ENCODE assay signal across 22 cellular contexts in genomic region chr12:102463659-102464249, GRCh38. TPM values are rescaled to one million over a fixed set of nuclear protein-coding genes. Genes with fewer than 3 reads are reported as not detected.
A peak's percentile ranks its signal among the peaks of the same experiment; 100 is the strongest.
DNase-seq lines count a peak whose midpoint lies in the region; ATAC-seq, FAIRE-seq and TF ChIP-seq lines count a peak whose summit lies in the region.
"Had no signal": no experiment of that assay in that cellular context is flagged by ENCODE, and none has a peak within 500 bp of the region (broad histone marks: within the 10 kb centered on the region; RNA-seq: fewer than 3 reads in every experiment).

No MANE protein-coding gene starts in this region.

- H3K4me3 Mint-ChIP-seq in stimulated activated effector memory CD8-positive, alpha-beta T cell treated with anti-CD3 and anti-CD28 coated beads, Interleukin-12 subunit alpha, Interleukin-12 subunit beta, amount 100 ng/mL, for 72 hours: no peak overlapping the region
- H3K4me3 Mint-ChIP-seq: CD4-positive, alpha-beta T cell had no signal

- CTCF ChIA-PET in IMR-90 (lab: Yijun Ruan, JAX): interaction anchor here (0.6 kb wide), 2 partner anchors 162 to 546 kb away, joined by 3 read pairs; no protein-coding TSS in a partner anchor

- no peak overlapping the region for H3K56ac ChIP-seq in IMR-90 (ENCODE audit: extremely low read depth, insufficient read depth, low read length)

- no peaks in the 10 kb centered on the region for H3K79me1 ChIP-seq in IMR-90 (ENCODE audit: low read depth in 1 of 2, low read length in 2 of 2)

- FAIRE-seq in GM12891 (lab: Jason Lieb, UNC): no peak

- in situ Hi-C loops in IMR-90 (cut with MboI; ENCODE audit: low sequenced_read_pairs): no loop called here

- no peaks in the 10 kb centered on the region for H4K20me1 ChIP-seq in IMR-90 (ENCODE audit: insufficient read depth, low read length)

- 0 out of 2 replicates have a peak overlapping the region, but pooled peaks have one; percentile 30 for H2BK20ac ChIP-seq in IMR-90 (ENCODE audit: low read depth, low read length)

- H2AFZ ChIP-seq in IMR-90 (replicated peaks; ENCODE audit: low read length, poor library complexity): no peak overlapping the region

- H3K9me3 ChIP-seq in IMR-90 (ENCODE audit: control insufficient read depth, insufficient read depth, low read length): no peaks in the 10 kb centered on the region
- H3K9me3 ChIP-seq in right atrium auricular region: no peaks in the 10 kb centered on the region
- no peaks in the 10 kb centered on the region for H3K9me3 ChIP-seq in psoas muscle
- H3K9me3 ChIP-seq: BE2C, HAP-1, SJSA1 had no signal

- H2BK120ac ChIP-seq in IMR-90 (ENCODE audit: low read depth, low read length): no peak overlapping the region

- TF ChIP-seq RAD21 in IMR-90 (IDR thresholded peaks at IDR 0.05; ENCODE audit: low read length): no peak

- H3K27me3 ChIP-seq in IMR-90 (ENCODE audit: control insufficient read depth, insufficient read depth, low read length) (no peaks in the 10 kb centered on the region), right atrium auricular region (no peaks in the 10 kb centered on the region), psoas muscle (ENCODE audit: insufficient read depth in 3 of 3, low read length in 2 of 3) (no peaks in the 10 kb centered on the region)
- H3K27me3 ChIP-seq: BE2C, SJSA1 had no signal

- H3K4ac ChIP-seq in IMR-90 (ENCODE audit: low read depth, low read length): no peak overlapping the region

- no TSS peak for BruUV-seq in IMR-90 (replicated peaks; lab: Mats Ljungman, UMichigan)

- H3K18ac ChIP-seq in IMR-90 (ENCODE audit: low read depth, low read length): peak overlapping the region; percentile 66

- no peak overlapping the region for H2AK9ac ChIP-seq in IMR-90 (replicated peaks; ENCODE audit: low read depth, low read length, poor library complexity)

- dilution Hi-C loops in IMR-90 (cut with HindIII; ENCODE audit: low sequenced_read_pairs, unreplicated experiment): no loop called here

- H3K14ac ChIP-seq in IMR-90 (replicated peaks; ENCODE audit: low read depth, low read length): no peak overlapping the region

- H3K9me1 ChIP-seq in IMR-90 (ENCODE audit: insufficient read depth, low read length): no peaks in the 10 kb centered on the region

- intact Hi-C loops in IMR-90 (cut with micrococcal nuclease): no loop called here
- intact Hi-C loops in psoas muscle (cut with DNase I): no loop called here

- ATAC-seq in IMR-90 (ENCODE audit: low read depth) (0 out of 2 replicates have a peak, but pooled peaks have one; percentile 12), psoas muscle (no peak)
- peak; percentile 46 for ATAC-seq in stimulated activated effector memory CD8-positive, alpha-beta T cell treated with anti-CD3 and anti-CD28 coated beads, Interleukin-12 subunit alpha, Interleukin-12 subunit beta, amount 100 ng/mL, for 72 hours

- DNase-seq in GM12891 (ENCODE audit: insufficient read length, low spot score): no peak
- DNase-seq in IMR-90: no peak
- no peak for DNase-seq in right atrium auricular region (ENCODE audit: low spot score)
- DNase-seq in stimulated activated effector memory CD8-positive, alpha-beta T cell treated with anti-CD3 and anti-CD28 coated beads, Interleukin-12 subunit alpha, Interleukin-12 subunit beta, amount 100 ng/mL, for 72 hours (ENCODE audit: low spot score in 2 of 2): no peak
- no peak for DNase-seq in NCI-H82 (lab: John Stamatoyannopoulos, UW)
- DNase-seq in AG20443 (ENCODE audit: low spot score): no peak
- DNase-seq in psoas muscle: no peak
- DNase-seq: ACHN; BE2C; Calu3; CD4-positive, alpha-beta T cell; DMS79; MV-4-11; NCI-H1417; NCI-H1930; NCI-H526 treated with DMSO at 0.1 percent for 48 hours; NK-92 treated with Interleukin-12 subunit alpha and Interleukin-12 subunit beta, amount 100 ng/mL, for 24 hours; OCI-M1; RPMI8226 had no signal

- no peaks in the 10 kb centered on the region for H3K36me3 ChIP-seq in IMR-90 (ENCODE audit: control insufficient read depth, insufficient read depth, low read length)
- no peaks in the 10 kb centered on the region for H3K36me3 ChIP-seq in right atrium auricular region
- H3K36me3 ChIP-seq in psoas muscle (ENCODE audit: insufficient read depth in 1 of 2, low read depth in 1 of 2): no peaks in the 10 kb centered on the region
- H3K36me3 ChIP-seq: BE2C, HAP-1, SJSA1 had no signal

- H4K8ac ChIP-seq in IMR-90 (ENCODE audit: low read depth in 2 of 2, low read length in 2 of 2): no peak overlapping the region; a peak in 1 of 4 replicates

- H2AK5ac ChIP-seq in IMR-90 (ENCODE audit: low read depth, low read length): no peak overlapping the region

- POLR2A ChIA-PET in IMR-90 (lab: Charles Lee; ENCODE audit: unreplicated experiment): no interaction called here

- 60% methylated on average over 1 of the region's 2 CpGs; no CpG with 5 or more reads in 1 of the 2 experiments for WGBS in IMR-90 (ENCODE audit: extremely low coverage in 2 of 2, insufficient read length in 1 of 2), 2 experiments
- WGBS in psoas muscle, 3 donors: 77 to 83% (median 82%) methylated on average over 2 of the region's 2 CpGs

- H2BK5ac ChIP-seq in IMR-90 (ENCODE audit: low read depth, low read length, poor library complexity, severe bottlenecking): peak overlapping the region; percentile 37

- no peak overlapping the region for H3K9ac ChIP-seq in IMR-90 (ENCODE audit: low read depth, low read length)

- H2BK15ac ChIP-seq in IMR-90 (ENCODE audit: low read depth, low read length): peak overlapping the region; percentile 25; the same call in 1 of the 3 replicates

- TF ChIP-seq CTCF in IMR-90 (conservative IDR thresholded peaks at IDR 0.05; ENCODE audit: low read depth, low read length) (no peak), right atrium auricular region (IDR thresholded peaks at IDR 0.05) (no peak), psoas muscle (IDR thresholded peaks at IDR 0.05) (no peak)

- H3K4me1 Mint-ChIP-seq in stimulated activated effector memory CD8-positive, alpha-beta T cell treated with anti-CD3 and anti-CD28 coated beads, Interleukin-12 subunit alpha, Interleukin-12 subunit beta, amount 100 ng/mL, for 72 hours: no peaks in the 10 kb centered on the region

- H3K4me2 ChIP-seq in IMR-90 (ENCODE audit: low read depth, low read length): no peak overlapping the region

- no peaks in the 10 kb centered on the region for H3K36me3 Mint-ChIP-seq in stimulated activated effector memory CD8-positive, alpha-beta T cell treated with anti-CD3 and anti-CD28 coated beads, Interleukin-12 subunit alpha, Interleukin-12 subunit beta, amount 100 ng/mL, for 72 hours

- H4K5ac ChIP-seq in IMR-90 (ENCODE audit: low read depth, low read length): no peak overlapping the region; the same call in 1 of the 2 replicates

- no peak for TF ChIP-seq POLR2A in GM12891 (IDR thresholded peaks at IDR 0.05; ENCODE audit: low read depth, low read length)
- TF ChIP-seq POLR2A in IMR-90 (IDR thresholded peaks at IDR 0.05; ENCODE audit: low read depth, low read length): no peak

- H4K91ac ChIP-seq in IMR-90 (ENCODE audit: insufficient read depth, low read depth, low read length): no peak overlapping the region

- H3K27ac ChIP-seq in IMR-90 (ENCODE audit: insufficient read depth, low read length): no peak overlapping the region
- peak overlapping the region; percentile 31 to 69 for H3K27ac ChIP-seq in right atrium auricular region
- H3K27ac ChIP-seq in psoas muscle: no peak overlapping the region
- H3K27ac ChIP-seq: SJSA1 had no signal

- H3K4me1 ChIP-seq in IMR-90 (ENCODE audit: control insufficient read depth, insufficient read depth, low read length) (peaks cover 16% of the 10 kb centered on the region), right atrium auricular region (no peaks in the 10 kb centered on the region), psoas muscle (peaks cover 9% of the 10 kb centered on the region)
- H3K4me1 ChIP-seq: BE2C, HAP-1, SJSA1 had no signal

- H3K23ac ChIP-seq in IMR-90 (ENCODE audit: low read depth, low read length): no peak overlapping the region

- no peak overlapping the region for H3K27ac Mint-ChIP-seq in stimulated activated effector memory CD8-positive, alpha-beta T cell treated with anti-CD3 and anti-CD28 coated beads, Interleukin-12 subunit alpha, Interleukin-12 subunit beta, amount 100 ng/mL, for 72 hours
- H3K27ac Mint-ChIP-seq: CD4-positive, alpha-beta T cell had no signal

- H3K4me3 ChIP-seq in IMR-90 (ENCODE audit: insufficient read depth, low read depth, low read length) (no peak overlapping the region), right atrium auricular region (no peak overlapping the region), psoas muscle (no peak overlapping the region)
- H3K4me3 ChIP-seq: HAP-1, SJSA1 had no signal

- no peaks in the 10 kb centered on the region for H3K9me3 Mint-ChIP-seq in stimulated activated effector memory CD8-positive, alpha-beta T cell treated with anti-CD3 and anti-CD28 coated beads, Interleukin-12 subunit alpha, Interleukin-12 subunit beta, amount 100 ng/mL, for 72 hours
- H3K9me3 Mint-ChIP-seq: CD4-positive, alpha-beta T cell had no signal

TF ChIP-seq in GM12891, 5 proteins besides CTCF, POLR2A, EP300 and RAD21:
- no peak for TF ChIP-seq POU2F2 (IDR thresholded peaks at IDR 0.05; ENCODE audit: low read depth, low read length)
- peak; percentile 29; the same call in 1 of the 2 replicates for TF ChIP-seq SPI1 (IDR thresholded peaks at IDR 0.05; ENCODE audit: low read depth, low read length)
- TF ChIP-seq TAF1 (IDR thresholded peaks at IDR 0.05; ENCODE audit: low read depth, low read length): no peak
- TF ChIP-seq POLR2AphosphoS5 (IDR thresholded peaks at IDR 0.05; ENCODE audit: low read depth, low read length): no peak
- no peak for TF ChIP-seq PAX5 (IDR thresholded peaks at IDR 0.05; ENCODE audit: insufficient read depth, low read length, severe bottlenecking)

TF ChIP-seq in IMR-90, 13 proteins besides CTCF, POLR2A, EP300 and RAD21 (continues in another document):
- TF ChIP-seq NFE2L2 (IDR thresholded peaks at IDR 0.05; ENCODE audit: low read depth, low read length) (no peak), FOS (IDR thresholded peaks at IDR 0.05; ENCODE audit: low read depth, low read length) (no peak), CHD1 (IDR thresholded peaks at IDR 0.05; ENCODE audit: low read depth, low read length) (no peak), SMC3 (IDR thresholded peaks at IDR 0.05; ENCODE audit: low read depth, low read length) (no peak), CEBPB (IDR thresholded peaks at IDR 0.05; ENCODE audit: low read depth, low read length) (no peak)

RNA-seq across cellular contexts. Expression of gene IGF1, which starts 16.6 kb away (rescaled TPM):
- polyA plus RNA-seq in GM12891 (2012; ENCODE audit: low read depth, missing spikeins): 47.5 TPM
- total RNA-seq in IMR-90 (2012; rRNA removed) (under 0.01 and 0.28 TPM in 2 replicates), right atrium auricular region (10 to 100 TPM; 11.4 to 26.1 TPM), psoas muscle (10 to 100 TPM; 15.0 to 30.2 (median 22.3) TPM)
- polyA plus RNA-seq in IMR-90 (2012; rRNA removed) (0.12 and 0.19 TPM in 2 replicates), psoas muscle (10 to 100 TPM in 2 of 3 donors, 1 to 10 TPM in 1; 5.3 to 18.7 (median 10.4) TPM)
- 0.19 TPM in 1 of 2 replicates, not detected in the other for polyA plus RNA-seq in IMR-90 (2012; cell fraction: cytosol; rRNA removed)
- polyA plus RNA-seq in IMR-90 (2012; cell fraction: nucleus; rRNA removed; ENCODE audit: low replicate concordance): 0.16 TPM in 1 of 2 replicates, not detected in the other
- total RNA-seq: Calu3; CD4-positive, alpha-beta T cell; HT1080 had no signal

Comparison
In these comparisons a context has a peak if more than half of its experiments do, and no peak if none do; other contexts are left out.
1. ATAC-seq: peak in IMR-90 (single experiment) and stimulated activated effector memory CD8-positive, alpha-beta T cell treated with anti-CD3 and anti-CD28 coated beads, Interleukin-12 subunit alpha, Interleukin-12 subunit beta, amount 100 ng/mL, for 72 hours (single experiment); none in psoas muscle (0 of 4).
2. H3K27ac ChIP-seq: peak in right atrium auricular region (2 of 2); none in IMR-90 (single experiment) and psoas muscle (single experiment).